ENCODE assay signal across 11 cellular contexts in the genomic region with DNA sequence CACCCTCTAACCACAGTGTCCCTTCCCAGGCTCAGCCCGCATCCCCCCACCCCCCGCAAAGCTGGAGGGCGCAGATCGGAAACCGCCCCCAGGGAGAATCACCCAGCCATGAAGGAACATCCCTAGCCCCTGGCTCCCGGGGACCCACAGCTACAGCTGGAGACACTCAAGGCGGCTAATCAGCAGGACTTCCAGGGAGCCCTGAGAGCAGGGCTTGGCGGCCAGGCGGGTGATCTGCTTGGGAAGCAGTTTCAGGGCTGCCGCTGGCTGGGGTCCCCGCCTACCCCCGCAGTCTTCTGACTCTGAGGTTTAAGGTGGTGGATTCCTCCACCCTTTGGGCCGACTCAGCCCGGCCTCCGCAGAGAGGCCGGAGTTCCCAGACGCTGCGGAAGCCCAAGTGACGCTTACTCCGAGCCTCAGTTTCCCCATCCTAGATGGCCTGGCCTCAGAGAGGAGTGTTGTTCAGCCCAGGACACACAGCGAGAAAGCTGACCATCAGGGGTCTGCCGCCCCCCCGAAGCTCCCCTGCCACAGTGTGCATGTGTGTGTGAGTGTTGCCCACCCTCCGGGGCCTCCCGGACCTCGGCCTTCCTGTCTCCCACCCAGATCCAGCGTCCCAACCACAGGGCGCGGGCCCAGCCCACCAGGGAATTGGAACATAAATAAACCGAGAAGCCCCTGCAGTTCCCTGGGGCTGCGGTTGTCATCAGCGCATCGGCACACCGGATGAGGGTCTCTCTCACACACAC. TPM values are rescaled to one million over a fixed set of nuclear protein-coding genes. Genes with fewer than 3 reads are reported as not detected.
DNase-seq lines count a peak whose midpoint lies in the region; ATAC-seq and TF ChIP-seq lines count a peak whose summit lies in the region.
"Had no signal": no experiment of that assay in that cellular context is flagged by ENCODE, and none has a peak within 500 bp of the region (broad histone marks: within the 10 kb centered on the region; RNA-seq: fewer than 3 reads in every experiment).

No MANE protein-coding gene starts in this region.

- peak overlapping the region; percentile 59 to 98 (median 95) for H3K27ac ChIP-seq in gastroesophageal sphincter
- peak overlapping the region; percentile 93 for H3K27ac ChIP-seq in smooth muscle cell (ENCODE audit: low read depth)
- no peak overlapping the region for H3K27ac ChIP-seq in tibial artery
- no peak overlapping the region for H3K27ac ChIP-seq in effector memory CD4-positive, alpha-beta T cell (ENCODE audit: insufficient read depth, low read length, poor library complexity, severe bottlenecking)
- H3K27ac ChIP-seq: SJSA1 had no signal

- H3K4me3 ChIP-seq in gastroesophageal sphincter (peak overlapping the region in 1 of 2 donors; percentile 56), smooth muscle cell (peak overlapping the region; percentile 53), tibial artery (no peak overlapping the region)
- H3K4me3 ChIP-seq in effector memory CD4-positive, alpha-beta T cell (ENCODE audit: insufficient read depth, low read depth, low read length, poor library complexity, severe bottlenecking) = no peak overlapping the region
- H3K4me3 ChIP-seq: SJSA1 had no signal

- H3K36me3 ChIP-seq in gastroesophageal sphincter = no peaks in the 10 kb centered on the region
- no peaks in the 10 kb centered on the region for H3K36me3 ChIP-seq in smooth muscle cell (ENCODE audit: low read depth)
- H3K36me3 ChIP-seq in tibial artery = no peaks in the 10 kb centered on the region
- H3K36me3 ChIP-seq in effector memory CD4-positive, alpha-beta T cell (ENCODE audit: control insufficient read depth, insufficient read depth, low read length) = no peaks in the 10 kb centered on the region
- H3K36me3 ChIP-seq: SJSA1 had no signal

- H3K27me3 Mint-ChIP-seq in activated naive CD4-positive, alpha-beta T cell treated with anti-CD3 and anti-CD28 coated beads for 36 hours (ENCODE audit: low read depth) = no peaks in the 10 kb centered on the region
- H3K27me3 Mint-ChIP-seq in T-cell = peaks cover 0 to 14% of the 10 kb centered on the region in 2 donors

- peak overlapping the region; percentile 30 for H3K27ac Mint-ChIP-seq in activated naive CD4-positive, alpha-beta T cell treated with anti-CD3 and anti-CD28 coated beads for 36 hours
- H3K27ac Mint-ChIP-seq in T-cell = peak overlapping the region in 1 of 2 donors; percentile 34

- no peaks in the 10 kb centered on the region for H3K9me3 Mint-ChIP-seq in activated naive CD4-positive, alpha-beta T cell treated with anti-CD3 and anti-CD28 coated beads for 36 hours
- no peaks in the 10 kb centered on the region for H3K9me3 Mint-ChIP-seq in T-cell

- no peaks in the 10 kb centered on the region for H3K9me3 ChIP-seq in gastroesophageal sphincter
- no peaks in the 10 kb centered on the region for H3K9me3 ChIP-seq in smooth muscle cell (replicated peaks; ENCODE audit: low read depth)
- H3K9me3 ChIP-seq in tibial artery = no peaks in the 10 kb centered on the region
- no peaks in the 10 kb centered on the region for H3K9me3 ChIP-seq in effector memory CD4-positive, alpha-beta T cell (ENCODE audit: control insufficient read depth, low read length)
- H3K9me3 ChIP-seq: SJSA1 had no signal

- 50 to 66% methylated on average over 5 to 9 of the region's 34 CpGs for WGBS in gastroesophageal sphincter (ENCODE audit: low coverage in 1 of 2), 2 donors
- WGBS in smooth muscle cell (ENCODE audit: low lambda C conversion rate) = 77% methylated on average over 34 of the region's 34 CpGs

- H3K4me2 ChIP-seq in smooth muscle cell = peak overlapping the region; percentile 84

- POLR2A ChIA-PET in T-cell (lab: Charles Lee) = interaction anchor here (0.5 to 0.9 kb wide), 3 partner anchors 17 to 75 kb away, joined by 3 to 5 read pairs (median 3); a partner anchor contains a TSS

- no peaks in the 10 kb centered on the region for H3F3A ChIP-seq in smooth muscle cell (ENCODE audit: low read depth)

- H3K27me3 ChIP-seq in gastroesophageal sphincter (peaks cover 23% of the 10 kb centered on the region), smooth muscle cell (ENCODE audit: low read depth) (no peaks in the 10 kb centered on the region), tibial artery (peaks cover 3 to 79% of the 10 kb centered on the region in 2 donors)
- no peaks in the 10 kb centered on the region for H3K27me3 ChIP-seq in effector memory CD4-positive, alpha-beta T cell (replicated peaks; ENCODE audit: control insufficient read depth, insufficient read depth, low read length, poor library complexity, severe bottlenecking)
- H3K27me3 ChIP-seq: SJSA1 had no signal

- H3K4me1 ChIP-seq in gastroesophageal sphincter = peaks cover 0 to 38% (median 16%) of the 10 kb centered on the region in 3 donors
- no peaks in the 10 kb centered on the region for H3K4me1 ChIP-seq in smooth muscle cell (ENCODE audit: low read depth)
- H3K4me1 ChIP-seq in tibial artery = peaks cover 0 to 24% (median 16%) of the 10 kb centered on the region in 4 donors
- H3K4me1 ChIP-seq in effector memory CD4-positive, alpha-beta T cell (ENCODE audit: control insufficient read depth, insufficient read depth, low read length, poor library complexity, severe bottlenecking) = peaks cover 12% of the 10 kb centered on the region

- H3K9ac ChIP-seq in smooth muscle cell (ENCODE audit: low read depth) = peak overlapping the region; percentile 85

- no peak for TF ChIP-seq EP300 in gastroesophageal sphincter (IDR thresholded peaks at IDR 0.05)

- CTCF ChIA-PET in activated naive CD4-positive, alpha-beta T cell treated with anti-CD3 and anti-CD28 coated beads for 36 hours (lab: Charles Lee) = interaction anchor here (1.6 to 3.5 kb wide), 3 partner anchors 25 to 138 kb away, joined by 3 to 32 read pairs (median 8); a partner anchor contains a TSS
- CTCF ChIA-PET in T-cell (lab: Charles Lee) = interaction anchor here in 1 of 2 donors (0.6 kb wide), 1 partner anchor 140 kb away, joined by 3 read pairs; no protein-coding TSS in a partner anchor

- no peak for TF ChIP-seq CTCF in gastroesophageal sphincter (IDR thresholded peaks at IDR 0.05)
- TF ChIP-seq CTCF in smooth muscle cell (IDR thresholded peaks at IDR 0.05; ENCODE audit: borderline replicate concordance, insufficient read depth, poor library complexity, severe bottlenecking) = no peak
- no peak for TF ChIP-seq CTCF in tibial artery (IDR thresholded peaks at IDR 0.05)

- H3K4me1 Mint-ChIP-seq in activated naive CD4-positive, alpha-beta T cell treated with anti-CD3 and anti-CD28 coated beads for 36 hours (ENCODE audit: low read depth) = peaks cover 9% of the 10 kb centered on the region
- peaks cover 14 to 17% (median 17%) of the 10 kb centered on the region in 3 donors for H3K4me1 Mint-ChIP-seq in T-cell

- H3K4me3 Mint-ChIP-seq in activated naive CD4-positive, alpha-beta T cell treated with anti-CD3 and anti-CD28 coated beads for 36 hours = peak overlapping the region; percentile 57
- peak overlapping the region; percentile 21 to 62 (median 51) for H3K4me3 Mint-ChIP-seq in T-cell

- no peak for TF ChIP-seq POLR2A in gastroesophageal sphincter (IDR thresholded peaks at IDR 0.05)

- intact Hi-C loops in activated naive CD4-positive, alpha-beta T cell treated with anti-CD3 and anti-CD28 coated beads for 36 hours (cut with micrococcal nuclease) = loop anchor here (5.0 kb wide), 2 partner anchors 123 to 943 kb away; a partner anchor contains a TSS
- intact Hi-C loops in tibial artery (cut with DNase I; ENCODE audit: low total_unique reads) = loop anchor here (5.0 kb wide), 1 partner anchor 1933 kb away; a partner anchor contains a TSS

- H3K79me2 ChIP-seq in smooth muscle cell (ENCODE audit: low read depth) = no peaks in the 10 kb centered on the region

- no peaks in the 10 kb centered on the region for H3K36me3 Mint-ChIP-seq in activated naive CD4-positive, alpha-beta T cell treated with anti-CD3 and anti-CD28 coated beads for 36 hours (ENCODE audit: low read depth)
- H3K36me3 Mint-ChIP-seq in T-cell = no peaks in the 10 kb centered on the region
- H3K36me3 Mint-ChIP-seq: IgD-negative memory B cell had no signal

- no peaks in the 10 kb centered on the region for H4K20me1 ChIP-seq in smooth muscle cell (ENCODE audit: low read depth)

- DNase-seq in activated naive CD4-positive, alpha-beta T cell treated with anti-CD3 and anti-CD28 coated beads for 36 hours = no peak
- no peak for DNase-seq in activated naive CD4-positive, alpha-beta T cell treated with Interleukin-2 at 50 U/mL for 16 hours
- DNase-seq in T-cell = no peak
- no peak for DNase-seq in smooth muscle cell (lab: John Stamatoyannopoulos, UW; ENCODE audit: unreplicated experiment)
- DNase-seq in tibial artery = no peak
- no peak for DNase-seq in stimulated activated CD4-positive, alpha-beta T cell treated with anti-CD3 and anti-CD28 coated beads, Interleukin-2, amount 100 ng/mL, for 24 hours
- DNase-seq in effector memory CD4-positive, alpha-beta T cell = no peak

- H2AFZ ChIP-seq in smooth muscle cell (ENCODE audit: low read depth) = no peak overlapping the region

- no peak for ATAC-seq in T-cell (replicated peaks in 1 of 4)
- no peak for ATAC-seq in gastroesophageal sphincter

RNA-seq across cellular contexts. Expression of a gene that starts 9.8 kb away (rescaled TPM):
- total RNA-seq in activated naive CD4-positive, alpha-beta T cell treated with anti-CD3 and anti-CD28 coated beads for 36 hours = not detected
- total RNA-seq in T-cell (under 1 TPM in 3 of 5 donors, not detected in 2; 0.15 to 0.79 (median 0.35) TPM), gastroesophageal sphincter (1 to 10 TPM in 1 of 4 donors, not detected in 3; 3.0 TPM), smooth muscle cell (0.22 TPM in 1 of 2 replicates, not detected in the other)
- not detected in 2 replicates for polyA plus RNA-seq in smooth muscle cell
- total RNA-seq: dermis microvascular lymphatic vessel endothelial cell, SJSA1 had no signal

RNA-seq across cellular contexts. Expression of a gene that starts 21.5 kb away (rescaled TPM):
- not detected for total RNA-seq in activated naive CD4-positive, alpha-beta T cell treated with anti-CD3 and anti-CD28 coated beads for 36 hours
- total RNA-seq in T-cell (under 1 TPM in 4 of 5 donors, not detected in 1; 0.13 to 0.50 (median 0.18) TPM), gastroesophageal sphincter (1 to 10 TPM in 2 of 4 donors, under 1 TPM in 1, not detected in 1; 0.12 to 4.8 (median 4.5) TPM), smooth muscle cell (0.18 and 0.58 TPM in 2 replicates)
- 0.24 TPM in 1 of 2 replicates, not detected in the other for polyA plus RNA-seq in smooth muscle cell
- total RNA-seq: dermis microvascular lymphatic vessel endothelial cell, SJSA1 had no signal
- polyA plus RNA-seq: IgD-negative memory B cell had no signal

RNA-seq across cellular contexts. Expression of a gene that starts 24.9 kb away (rescaled TPM):
- under 1 TPM; 0.38 to 0.42 TPM for total RNA-seq in activated naive CD4-positive, alpha-beta T cell treated with anti-CD3 and anti-CD28 coated beads for 36 hours
- total RNA-seq in T-cell = 1 to 10 TPM in 2 of 5 donors, under 1 TPM in 1, not detected in 2; 0.59 to 2.0 (median 1.6) TPM
- 10 to 100 TPM in 2 of 4 donors, 1 to 10 TPM in 2; 3.6 to 27.2 (median 14.6) TPM for total RNA-seq in gastroesophageal sphincter
- 2.2 TPM in 1 of 2 replicates, not detected in the other for total RNA-seq in smooth muscle cell
- 5.4 and 5.7 TPM in 2 replicates for polyA plus RNA-seq in smooth muscle cell
- polyA plus RNA-seq: IgD-negative memory B cell had no signal

RNA-seq across cellular contexts. Expression of a gene that starts 38.8 kb away (rescaled TPM):
- 10 to 100 TPM; 43.1 to 45.2 TPM for total RNA-seq in activated naive CD4-positive, alpha-beta T cell treated with anti-CD3 and anti-CD28 coated beads for 36 hours
- 100 to 1,000 TPM in 2 of 5 donors, 10 to 100 TPM in 3; 69.9 to 153 (median 98.3) TPM for total RNA-seq in T-cell
- 10 to 100 TPM; 14.1 to 39.4 (median 22.6) TPM for total RNA-seq in gastroesophageal sphincter
- 12.8 and 19.7 TPM in 2 replicates for total RNA-seq in smooth muscle cell
- 18.5 and 19.0 TPM in 2 replicates for polyA plus RNA-seq in smooth muscle cell

RNA-seq across cellular contexts. Expression of a gene that starts 40.6 kb away (rescaled TPM):
- total RNA-seq in activated naive CD4-positive, alpha-beta T cell treated with anti-CD3 and anti-CD28 coated beads for 36 hours = under 1 TPM; 0.19 to 0.30 TPM
- total RNA-seq in T-cell (1 to 10 TPM in 2 of 5 donors, under 1 TPM in 3; 0.23 to 2.5 (median 0.67) TPM), gastroesophageal sphincter (not detected), smooth muscle cell (not detected in 2 replicates)
- 0.97 TPM in 1 of 2 replicates, not detected in the other for polyA plus RNA-seq in smooth muscle cell
- total RNA-seq: dermis microvascular lymphatic vessel endothelial cell, SJSA1 had no signal
- polyA plus RNA-seq: IgD-negative memory B cell had no signal

Comparison
In these comparisons a context has a peak if more than half of its experiments do, and no peak if none do; other contexts are left out.
1. H3K27ac ChIP-seq: peak in gastroesophageal sphincter (4 of 4) and smooth muscle cell (single experiment); none in tibial artery (0 of 2) and effector memory CD4-positive, alpha-beta T cell (single experiment).